In genomic region chr17:77089118-77089477, GRCh38 we compare ENCODE assay signal across 1 cellular context.
A peak's percentile ranks its signal among the peaks of the same experiment; 100 is the strongest.
TF ChIP-seq lines count a peak whose summit lies in the region.

No MANE protein-coding gene starts in this region.

TF ChIP-seq in K562, 482 proteins besides CTCF, POLR2A, EP300 and RAD21 (continued from another document):
- TF ChIP-seq ATF6 (CRISPR knock-in tag; IDR thresholded peaks at IDR 0.05), result 0 out of 2 replicates have a peak, but pooled peaks have one; percentile 21
- no peak for TF ChIP-seq CCNT2 (IDR thresholded peaks at IDR 0.05; ENCODE audit: borderline replicate concordance, extremely low read depth, insufficient read length, low read depth, low read length)
- TF ChIP-seq MYNN (IDR thresholded peaks at IDR 0.05), result no peak
- no peak for TF ChIP-seq MYNN (CRISPR knock-in tag; IDR thresholded peaks at IDR 0.05)
